In the genomic region with DNA sequence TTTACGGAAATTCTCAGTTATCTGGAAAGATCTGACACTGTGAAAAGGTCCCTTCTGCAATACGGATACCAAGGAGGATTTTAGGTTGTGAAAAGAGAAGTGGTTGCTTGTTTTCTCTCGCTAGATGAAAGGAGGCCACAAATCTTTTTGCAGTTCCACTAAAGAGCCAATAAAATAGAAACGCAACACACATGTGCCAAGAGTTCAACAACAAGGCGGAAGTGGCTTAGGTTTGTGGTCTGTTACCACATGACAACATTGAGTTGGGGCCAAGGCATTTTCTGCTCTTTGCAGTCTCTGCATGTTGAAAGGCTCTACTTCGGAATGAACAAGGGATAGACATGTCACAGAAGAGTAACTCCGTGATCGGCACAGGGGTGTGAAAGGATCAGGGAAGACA, we compare ENCODE assay signal across 10 cellular contexts.
DNase-seq lines count a peak whose midpoint lies in the region; ATAC-seq lines count a peak whose summit lies in the region.
"Had no signal": no experiment of that assay in that cellular context is flagged by ENCODE, and none has a peak within 500 bp of the region (broad histone marks: within the 10 kb centered on the region; RNA-seq: fewer than 3 reads in every experiment).

No MANE protein-coding gene starts in this region.

- POLR2A ChIA-PET in activated CD4-positive, alpha-beta T cell treated with anti-CD3 and anti-CD28 coated beads, Interleukin-2, amount 10 ng/mL, durations not matched to agents 7 days and 5 days (lab: Charles Lee), result no interaction called here

- peak overlapping the region; percentile 28 for H3K4me3 Mint-ChIP-seq in activated CD4-positive, alpha-beta T cell treated with anti-CD3 and anti-CD28 coated beads, Interleukin-2, amount 10 ng/mL, durations not matched to agents 7 days and 5 days
- H3K4me3 Mint-ChIP-seq: dendritic cell treated with granulocyte-macrophage colony-stimulating factor and Interleukin-4, amounts not matched to agents 40 ng/mL and 50 ng/mL, for 4 days had no signal

- H3K4me1 Mint-ChIP-seq in activated CD4-positive, alpha-beta T cell treated with anti-CD3 and anti-CD28 coated beads, Interleukin-2, amount 10 ng/mL, durations not matched to agents 7 days and 5 days, result peaks cover 18% of the 10 kb centered on the region

- peak; percentile 97 for ATAC-seq in GM21360 (IDR thresholded peaks at IDR 0.05; ENCODE audit: unreplicated experiment)
- ATAC-seq in HG03469 (IDR thresholded peaks at IDR 0.05; ENCODE audit: unreplicated experiment), result peak; percentile 96
- ATAC-seq: HCT116 had no signal

- CTCF ChIA-PET in activated CD4-positive, alpha-beta T cell treated with anti-CD3 and anti-CD28 coated beads, Interleukin-2, amount 10 ng/mL, durations not matched to agents 7 days and 5 days (lab: Charles Lee), result no interaction called here

- peaks cover 8% of the 10 kb centered on the region for H3K9me3 Mint-ChIP-seq in activated CD4-positive, alpha-beta T cell treated with anti-CD3 and anti-CD28 coated beads, Interleukin-2, amount 10 ng/mL, durations not matched to agents 7 days and 5 days

- H3K27ac Mint-ChIP-seq in activated CD4-positive, alpha-beta T cell treated with anti-CD3 and anti-CD28 coated beads, Interleukin-2, amount 10 ng/mL, durations not matched to agents 7 days and 5 days, result peak overlapping the region; percentile 3
- H3K27ac Mint-ChIP-seq: dendritic cell treated with granulocyte-macrophage colony-stimulating factor and Interleukin-4, amounts not matched to agents 40 ng/mL and 50 ng/mL, for 4 days had no signal

- H3K36me3 Mint-ChIP-seq in activated CD4-positive, alpha-beta T cell treated with anti-CD3 and anti-CD28 coated beads, Interleukin-2, amount 10 ng/mL, durations not matched to agents 7 days and 5 days (ENCODE audit: low read depth), result no peaks in the 10 kb centered on the region

- DNase-seq in CMK (ENCODE audit: low read depth) (peak; percentile 21), globus pallidus (ENCODE audit: low spot score) (peak; percentile 63), NCI-H1417 treated with DMSO at 0.1 percent for 48 hours (lab: John Stamatoyannopoulos, UW) (no peak), NCI-H146 treated with DMSO at 0.1 percent for 48 hours (lab: John Stamatoyannopoulos, UW; ENCODE audit: unreplicated experiment) (no peak), NCI-H345 treated with DMSO at 0.1 percent for 48 hours (lab: John Stamatoyannopoulos, UW; ENCODE audit: unreplicated experiment) (no peak)
- peak; percentile 83 for DNase-seq in activated CD4-positive, alpha-beta T cell treated with anti-CD3 and anti-CD28 coated beads, Interleukin-2, amount 10 ng/mL, durations not matched to agents 7 days and 5 days

- peaks cover 67% of the 10 kb centered on the region for H3K27me3 Mint-ChIP-seq in activated CD4-positive, alpha-beta T cell treated with anti-CD3 and anti-CD28 coated beads, Interleukin-2, amount 10 ng/mL, durations not matched to agents 7 days and 5 days

Comparison
In these comparisons a context has a peak if more than half of its experiments do, and no peak if none do; other contexts are left out.
1. DNase-seq: peak in CMK (single experiment), activated CD4-positive, alpha-beta T cell treated with anti-CD3 and anti-CD28 coated beads, Interleukin-2, amount 10 ng/mL, durations not matched to agents 7 days and 5 days (single experiment) and globus pallidus (single experiment); none in NCI-H1417 treated with DMSO at 0.1 percent for 48 hours (single experiment), NCI-H146 treated with DMSO at 0.1 percent for 48 hours (single experiment) and NCI-H345 treated with DMSO at 0.1 percent for 48 hours (single experiment).